ENCODE assay signal across 10 cellular contexts in genomic region chr2:8608411-8608954, GRCh38.
DNase-seq lines count a peak whose midpoint lies in the region; TF ChIP-seq lines count a peak whose summit lies in the region.
"Had no signal": no experiment of that assay in that cellular context is flagged by ENCODE, and none has a peak within 500 bp of the region (broad histone marks: within the 10 kb centered on the region; RNA-seq: fewer than 3 reads in every experiment).

No MANE protein-coding gene starts in this region.

- H3K9ac ChIP-seq in Loucy (ENCODE audit: low read depth, low read length, poor library complexity, severe bottlenecking): no peak overlapping the region

- H3K9me3 ChIP-seq in Loucy (ENCODE audit: insufficient read depth, low read depth, low read length): peaks cover 4% of the 10 kb centered on the region; the same call in 1 of the 2 replicates
- H3K9me3 ChIP-seq in adrenal gland (replicated peaks in 1 of 3): no peaks in the 10 kb centered on the region
- H3K9me3 ChIP-seq in PC-9 (ENCODE audit: insufficient read depth, low read depth): no peaks in the 10 kb centered on the region
- H3K9me3 ChIP-seq: left lung had no signal

- H3K36me3 ChIP-seq in Loucy (ENCODE audit: insufficient read depth, low read length) (no peaks in the 10 kb centered on the region), adrenal gland (replicated peaks in 1 of 2) (no peaks in the 10 kb centered on the region), PC-9 (ENCODE audit: low read depth) (no peaks in the 10 kb centered on the region)
- H3K36me3 ChIP-seq: left lung had no signal

- TF ChIP-seq CTCF in Loucy (conservative IDR thresholded peaks at IDR 0.05; ENCODE audit: low read length) (no peak), endothelial cell (IDR thresholded peaks at IDR 0.05; ENCODE audit: unreplicated experiment) (no peak), adrenal gland (IDR thresholded peaks at IDR 0.05) (no peak), PC-9 (conservative IDR thresholded peaks at IDR 0.05) (no peak)

- H2AFZ ChIP-seq in Loucy (ENCODE audit: low read length): no peak overlapping the region
- H2AFZ ChIP-seq in PC-9: no peak overlapping the region

- H3F3A ChIP-seq in Loucy (ENCODE audit: low read depth): no peaks in the 10 kb centered on the region
- no peaks in the 10 kb centered on the region for H3F3A ChIP-seq in PC-9 (ENCODE audit: insufficient read depth, low read depth)

- no peaks in the 10 kb centered on the region for H4K20me1 ChIP-seq in Loucy (ENCODE audit: insufficient read depth, low read length, poor library complexity, severe bottlenecking)
- H4K20me1 ChIP-seq in PC-9 (ENCODE audit: insufficient read depth): no peaks in the 10 kb centered on the region

- H3K9me2 ChIP-seq in Loucy (replicated peaks; ENCODE audit: low read depth, low read length) (no peaks in the 10 kb centered on the region), PC-9 (ENCODE audit: insufficient read depth) (no peaks in the 10 kb centered on the region)

- no peaks in the 10 kb centered on the region for H3K27me3 Mint-ChIP-seq in activated CD4-positive, alpha-beta T cell treated with anti-CD3 and anti-CD28 coated beads, Interleukin-2, amount 10 ng/mL, durations not matched to agents 7 days and 5 days
- H3K27me3 Mint-ChIP-seq in endothelial cell (ENCODE audit: unreplicated experiment): peaks cover 1% of the 10 kb centered on the region

- peaks cover 18% of the 10 kb centered on the region for H3K4me1 ChIP-seq in Loucy (ENCODE audit: insufficient read depth, low read length, poor library complexity, severe bottlenecking)
- no peaks in the 10 kb centered on the region for H3K4me1 ChIP-seq in adrenal gland (replicated peaks in 1 of 2)
- no peaks in the 10 kb centered on the region for H3K4me1 ChIP-seq in PC-9 (replicated peaks; ENCODE audit: insufficient read depth)
- H3K4me1 ChIP-seq: left lung had no signal

- intact Hi-C loops in adrenal gland (cut with DNase I): no loop called here
- intact Hi-C loops in PC-9 (cut with micrococcal nuclease; ENCODE audit: unreplicated experiment): no loop called here

- H3K4me2 ChIP-seq in Loucy (ENCODE audit: low read depth, low read length, poor library complexity, severe bottlenecking) (peak overlapping the region; percentile 2), PC-9 (no peak overlapping the region)

- no peak for TF ChIP-seq POLR2A in adrenal gland (IDR thresholded peaks at IDR 0.05)

- H3K4me3 ChIP-seq in Loucy (ENCODE audit: low read length, poor library complexity, severe bottlenecking) (no peak overlapping the region), adrenal gland (no peak overlapping the region), PC-9 (no peak overlapping the region)
- H3K4me3 ChIP-seq: left lung had no signal

- peaks cover 11% of the 10 kb centered on the region for H3K9me3 Mint-ChIP-seq in activated CD4-positive, alpha-beta T cell treated with anti-CD3 and anti-CD28 coated beads, Interleukin-2, amount 10 ng/mL, durations not matched to agents 7 days and 5 days
- H3K9me3 Mint-ChIP-seq in endothelial cell (ENCODE audit: unreplicated experiment): peaks cover 9% of the 10 kb centered on the region

- H3K4me3 Mint-ChIP-seq in activated CD4-positive, alpha-beta T cell treated with anti-CD3 and anti-CD28 coated beads, Interleukin-2, amount 10 ng/mL, durations not matched to agents 7 days and 5 days: no peak overlapping the region
- no peak overlapping the region for H3K4me3 Mint-ChIP-seq in endothelial cell (ENCODE audit: unreplicated experiment)

- H3K27me3 ChIP-seq in Loucy (ENCODE audit: insufficient read depth, low read length, poor library complexity, severe bottlenecking): no peaks in the 10 kb centered on the region
- no peaks in the 10 kb centered on the region for H3K27me3 ChIP-seq in adrenal gland
- H3K27me3 ChIP-seq in PC-9 (ENCODE audit: insufficient read depth, low read depth): peaks cover 92% of the 10 kb centered on the region
- H3K27me3 ChIP-seq: left lung had no signal

- H3K36me3 Mint-ChIP-seq in activated CD4-positive, alpha-beta T cell treated with anti-CD3 and anti-CD28 coated beads, Interleukin-2, amount 10 ng/mL, durations not matched to agents 7 days and 5 days (ENCODE audit: low read depth): no peaks in the 10 kb centered on the region
- H3K36me3 Mint-ChIP-seq in endothelial cell (ENCODE audit: low read depth, unreplicated experiment): no peaks in the 10 kb centered on the region

- 86 to 92% (median 91%) methylated on average over 6 of the region's 6 CpGs for WGBS in adrenal gland, 4 donors

- no peaks in the 10 kb centered on the region for H3K79me2 ChIP-seq in Loucy (ENCODE audit: insufficient read depth, low read length)
- H3K79me2 ChIP-seq in PC-9 (ENCODE audit: low read depth): no peaks in the 10 kb centered on the region

- BruUV-seq in PC-9 (replicated peaks; lab: Mats Ljungman, UMichigan): no TSS peak

- peak; percentile 48 for DNase-seq in activated CD4-positive, alpha-beta T cell treated with anti-CD3 and anti-CD28 coated beads, Interleukin-2, amount 10 ng/mL, durations not matched to agents 7 days and 5 days
- DNase-seq in activated CD4-positive, alpha-beta T cell treated with anti-CD3 and anti-CD28 coated beads, Interleukin-2, amount 50 U/mL, for 4 hours: no peak
- peak; percentile 84 for DNase-seq in amniotic epithelial cell (ENCODE audit: low read depth)
- peak; percentile 53 for DNase-seq in stimulated activated CD8-positive, alpha-beta memory T cell treated with anti-CD3 and anti-CD28 coated beads, Interleukin-4, amount 100 ng/mL, for 48 hours
- DNase-seq in endothelial cell (ENCODE audit: low spot score): no peak
- no peak for DNase-seq in adrenal gland
- no peak for DNase-seq in PC-9
- DNase-seq: left lung, posterior cingulate gyrus had no signal

- H3K4me1 Mint-ChIP-seq in activated CD4-positive, alpha-beta T cell treated with anti-CD3 and anti-CD28 coated beads, Interleukin-2, amount 10 ng/mL, durations not matched to agents 7 days and 5 days: peaks cover 27% of the 10 kb centered on the region
- no peaks in the 10 kb centered on the region for H3K4me1 Mint-ChIP-seq in endothelial cell (ENCODE audit: unreplicated experiment)

- POLR2A ChIA-PET in activated CD4-positive, alpha-beta T cell treated with anti-CD3 and anti-CD28 coated beads, Interleukin-2, amount 10 ng/mL, durations not matched to agents 7 days and 5 days (lab: Charles Lee): no interaction called here
- POLR2A ChIA-PET in PC-9 (lab: Charles Lee; ENCODE audit: unreplicated experiment): no interaction called here

- H3K27ac Mint-ChIP-seq in activated CD4-positive, alpha-beta T cell treated with anti-CD3 and anti-CD28 coated beads, Interleukin-2, amount 10 ng/mL, durations not matched to agents 7 days and 5 days: no peak overlapping the region
- H3K27ac Mint-ChIP-seq in endothelial cell (ENCODE audit: unreplicated experiment): no peak overlapping the region

- H3K27ac ChIP-seq in adrenal gland (no peak overlapping the region), PC-9 (no peak overlapping the region)
- H3K27ac ChIP-seq: left lung had no signal

- CTCF ChIA-PET in activated CD4-positive, alpha-beta T cell treated with anti-CD3 and anti-CD28 coated beads, Interleukin-2, amount 10 ng/mL, durations not matched to agents 7 days and 5 days (lab: Charles Lee): interaction anchor here (0.7 to 2.0 kb wide), 3 partner anchors 13 to 21 kb away, joined by 3 to 6 read pairs (median 4); no protein-coding TSS in a partner anchor
- CTCF ChIA-PET in PC-9 (lab: Charles Lee): no interaction called here

Comparison
In these comparisons a context has a peak if more than half of its experiments do, and no peak if none do; other contexts are left out.
1. DNase-seq: peak in activated CD4-positive, alpha-beta T cell treated with anti-CD3 and anti-CD28 coated beads, Interleukin-2, amount 10 ng/mL, durations not matched to agents 7 days and 5 days (single experiment), amniotic epithelial cell (single experiment) and stimulated activated CD8-positive, alpha-beta memory T cell treated with anti-CD3 and anti-CD28 coated beads, Interleukin-4, amount 100 ng/mL, for 48 hours (single experiment); none in activated CD4-positive, alpha-beta T cell treated with anti-CD3 and anti-CD28 coated beads, Interleukin-2, amount 50 U/mL, for 4 hours (0 of 2), endothelial cell (single experiment), adrenal gland (0 of 7) and PC-9 (0 of 2).